9 cellular contexts compared by ENCODE assay signal in the genomic region with DNA sequence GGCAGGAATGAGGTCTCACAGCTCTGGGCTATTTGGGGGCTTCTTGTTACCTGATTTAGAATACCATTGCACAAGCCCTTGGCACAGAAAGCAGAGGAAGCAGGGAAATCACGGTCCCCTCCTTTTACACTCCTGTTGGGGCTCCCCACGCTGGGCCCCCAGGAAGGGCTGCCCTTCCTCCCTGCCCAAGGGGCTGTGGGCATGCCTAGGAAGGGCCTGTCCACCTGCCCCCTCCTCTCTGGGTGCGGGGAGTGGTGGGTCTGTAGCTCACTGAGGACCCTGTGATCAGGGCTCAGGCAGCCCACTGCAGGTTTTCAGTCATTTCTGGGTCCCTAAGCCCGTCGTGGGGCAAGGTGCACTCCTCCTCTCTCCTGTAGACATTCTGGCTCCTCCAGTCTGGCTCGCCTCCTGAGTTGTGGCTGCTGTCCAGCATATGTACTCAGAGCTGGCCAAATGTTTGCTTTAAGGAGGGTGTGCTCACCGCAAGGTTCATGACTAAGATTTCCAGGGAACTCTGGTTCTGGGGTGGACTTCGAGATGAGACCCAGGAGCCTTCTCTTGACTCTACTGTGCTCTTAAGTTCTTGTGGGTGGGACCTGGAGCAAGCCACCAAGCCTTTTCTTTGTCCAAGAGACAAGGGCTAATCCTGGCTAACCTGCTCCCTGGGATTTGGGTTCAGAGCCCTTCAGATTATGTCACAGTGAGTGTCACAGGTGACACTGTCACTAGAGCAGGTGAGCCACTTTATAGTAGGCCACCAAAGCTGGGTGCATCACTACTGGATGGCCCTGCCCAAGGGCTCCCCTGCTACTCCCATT. TPM values are rescaled to one million over a fixed set of nuclear protein-coding genes. Genes with fewer than 3 reads are reported as not detected.
DNase-seq lines count a peak whose midpoint lies in the region; ATAC-seq and TF ChIP-seq lines count a peak whose summit lies in the region.
"Had no signal": no experiment of that assay in that cellular context is flagged by ENCODE, and none has a peak within 500 bp of the region (broad histone marks: within the 10 kb centered on the region; RNA-seq: fewer than 3 reads in every experiment).

No MANE protein-coding gene starts in this region.

- POLR2A ChIA-PET in WTC11 (lab: Charles Lee) = no interaction called here

- H3K9me3 ChIP-seq in left ventricle myocardium inferior (replicated peaks) = no peaks in the 10 kb centered on the region

- CTCF ChIA-PET in WTC11 (lab: Charles Lee) = interaction anchor here (0.6 kb wide), 1 partner anchor 94 kb away, joined by 3 read pairs; no protein-coding TSS in a partner anchor

- peaks cover 66% of the 10 kb centered on the region for H3K4me1 ChIP-seq in left ventricle myocardium inferior

- TF ChIP-seq CTCF in WTC11 (IDR thresholded peaks at IDR 0.05) = no peak
- no peak for TF ChIP-seq CTCF in left ventricle myocardium inferior (IDR thresholded peaks at IDR 0.05; ENCODE audit: borderline replicate concordance)
- no peak for TF ChIP-seq CTCF in GM10266 (IDR thresholded peaks at IDR 0.05; ENCODE audit: control insufficient read depth, insufficient read depth, low read depth, missing control alignments)

- peak overlapping the region; percentile 78 for H3K27ac ChIP-seq in left ventricle myocardium inferior (replicated peaks)

- no peak overlapping the region for H3K4me3 Mint-ChIP-seq in WTC11
- H3K4me3 Mint-ChIP-seq in stimulated activated memory B cell treated with anti-CD40 and anti-IgM and Interleukin-4, amounts not matched to agents 10 μg/mL and 1 μg/mL and 100 μg/mL, for 72 hours = no peak overlapping the region

- H3K27ac Mint-ChIP-seq in WTC11 = peak overlapping the region; percentile 64
- peak overlapping the region; percentile 19 for H3K27ac Mint-ChIP-seq in stimulated activated memory B cell treated with anti-CD40 and anti-IgM and Interleukin-4, amounts not matched to agents 10 μg/mL and 1 μg/mL and 100 μg/mL, for 72 hours

- peak; percentile 94 for DNase-seq in HCEC 1CT
- DNase-seq in WTC11 (ENCODE audit: low spot score) = no peak
- DNase-seq in left ventricle myocardium inferior = peak; percentile 74
- DNase-seq in NCI-H2107 (lab: John Stamatoyannopoulos, UW) = no peak
- no peak for DNase-seq in GM10266 (ENCODE audit: extremely low spot score)
- DNase-seq in erythroblast (lab: John Stamatoyannopoulos, UW) = no peak

- intact Hi-C loops in left ventricle myocardium inferior (cut with micrococcal nuclease) = no loop called here

- peaks cover 13% of the 10 kb centered on the region for H3K36me3 ChIP-seq in left ventricle myocardium inferior

- peaks cover 33% of the 10 kb centered on the region for H3K36me3 Mint-ChIP-seq in WTC11
- peaks cover 28% of the 10 kb centered on the region for H3K36me3 Mint-ChIP-seq in stimulated activated memory B cell treated with anti-CD40 and anti-IgM and Interleukin-4, amounts not matched to agents 10 μg/mL and 1 μg/mL and 100 μg/mL, for 72 hours

- no peaks in the 10 kb centered on the region for H3K27me3 ChIP-seq in left ventricle myocardium inferior (ENCODE audit: low read depth)

- H3K27me3 Mint-ChIP-seq in WTC11 (ENCODE audit: low read depth) = no peaks in the 10 kb centered on the region
- no peaks in the 10 kb centered on the region for H3K27me3 Mint-ChIP-seq in stimulated activated memory B cell treated with anti-CD40 and anti-IgM and Interleukin-4, amounts not matched to agents 10 μg/mL and 1 μg/mL and 100 μg/mL, for 72 hours
- H3K27me3 Mint-ChIP-seq: IgD-negative memory B cell had no signal

- H3K9me3 Mint-ChIP-seq in WTC11 = no peaks in the 10 kb centered on the region
- H3K9me3 Mint-ChIP-seq in stimulated activated memory B cell treated with anti-CD40 and anti-IgM and Interleukin-4, amounts not matched to agents 10 μg/mL and 1 μg/mL and 100 μg/mL, for 72 hours = no peaks in the 10 kb centered on the region
- H3K9me3 Mint-ChIP-seq: IgD-negative memory B cell had no signal

- peaks cover 35% of the 10 kb centered on the region for H3K4me1 Mint-ChIP-seq in WTC11
- H3K4me1 Mint-ChIP-seq in stimulated activated memory B cell treated with anti-CD40 and anti-IgM and Interleukin-4, amounts not matched to agents 10 μg/mL and 1 μg/mL and 100 μg/mL, for 72 hours = peaks cover 31% of the 10 kb centered on the region

- H3K4me3 ChIP-seq in left ventricle myocardium inferior = no peak overlapping the region

- no peak for TF ChIP-seq POLR2A in erythroblast (IDR thresholded peaks at IDR 0.05; ENCODE audit: low read length)

- ATAC-seq in WTC11 (no peak), HG03196 (IDR thresholded peaks at IDR 0.05; ENCODE audit: unreplicated experiment) (no peak)
- no peak for ATAC-seq in stimulated activated memory B cell treated with anti-CD40 and anti-IgM and Interleukin-4, amounts not matched to agents 10 μg/mL and 1 μg/mL and 100 μg/mL, for 72 hours

TF ChIP-seq in WTC11, 78 proteins besides CTCF, POLR2A, EP300 and RAD21 (continues in another document):
- TF ChIP-seq, protein P1, sequence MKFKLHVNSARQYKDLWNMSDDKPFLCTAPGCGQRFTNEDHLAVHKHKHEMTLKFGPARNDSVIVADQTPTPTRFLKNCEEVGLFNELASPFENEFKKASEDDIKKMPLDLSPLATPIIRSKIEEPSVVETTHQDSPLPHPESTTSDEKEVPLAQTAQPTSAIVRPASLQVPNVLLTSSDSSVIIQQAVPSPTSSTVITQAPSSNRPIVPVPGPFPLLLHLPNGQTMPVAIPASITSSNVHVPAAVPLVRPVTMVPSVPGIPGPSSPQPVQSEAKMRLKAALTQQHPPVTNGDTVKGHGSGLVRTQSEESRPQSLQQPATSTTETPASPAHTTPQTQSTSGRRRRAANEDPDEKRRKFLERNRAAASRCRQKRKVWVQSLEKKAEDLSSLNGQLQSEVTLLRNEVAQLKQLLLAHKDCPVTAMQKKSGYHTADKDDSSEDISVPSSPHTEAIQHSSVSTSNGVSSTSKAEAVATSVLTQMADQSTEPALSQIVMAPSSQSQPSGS (CRISPR knock-in tag; IDR thresholded peaks at IDR 0.05; ENCODE audit: borderline replicate concordance, low read depth) = no peak
- TF ChIP-seq ZNF138 (CRISPR knock-in tag; conservative IDR thresholded peaks at IDR 0.05) (no peak), SMAD3 (CRISPR knock-in tag; IDR thresholded peaks at IDR 0.05; ENCODE audit: borderline replicate concordance) (no peak)
- TF ChIP-seq, protein P2, sequence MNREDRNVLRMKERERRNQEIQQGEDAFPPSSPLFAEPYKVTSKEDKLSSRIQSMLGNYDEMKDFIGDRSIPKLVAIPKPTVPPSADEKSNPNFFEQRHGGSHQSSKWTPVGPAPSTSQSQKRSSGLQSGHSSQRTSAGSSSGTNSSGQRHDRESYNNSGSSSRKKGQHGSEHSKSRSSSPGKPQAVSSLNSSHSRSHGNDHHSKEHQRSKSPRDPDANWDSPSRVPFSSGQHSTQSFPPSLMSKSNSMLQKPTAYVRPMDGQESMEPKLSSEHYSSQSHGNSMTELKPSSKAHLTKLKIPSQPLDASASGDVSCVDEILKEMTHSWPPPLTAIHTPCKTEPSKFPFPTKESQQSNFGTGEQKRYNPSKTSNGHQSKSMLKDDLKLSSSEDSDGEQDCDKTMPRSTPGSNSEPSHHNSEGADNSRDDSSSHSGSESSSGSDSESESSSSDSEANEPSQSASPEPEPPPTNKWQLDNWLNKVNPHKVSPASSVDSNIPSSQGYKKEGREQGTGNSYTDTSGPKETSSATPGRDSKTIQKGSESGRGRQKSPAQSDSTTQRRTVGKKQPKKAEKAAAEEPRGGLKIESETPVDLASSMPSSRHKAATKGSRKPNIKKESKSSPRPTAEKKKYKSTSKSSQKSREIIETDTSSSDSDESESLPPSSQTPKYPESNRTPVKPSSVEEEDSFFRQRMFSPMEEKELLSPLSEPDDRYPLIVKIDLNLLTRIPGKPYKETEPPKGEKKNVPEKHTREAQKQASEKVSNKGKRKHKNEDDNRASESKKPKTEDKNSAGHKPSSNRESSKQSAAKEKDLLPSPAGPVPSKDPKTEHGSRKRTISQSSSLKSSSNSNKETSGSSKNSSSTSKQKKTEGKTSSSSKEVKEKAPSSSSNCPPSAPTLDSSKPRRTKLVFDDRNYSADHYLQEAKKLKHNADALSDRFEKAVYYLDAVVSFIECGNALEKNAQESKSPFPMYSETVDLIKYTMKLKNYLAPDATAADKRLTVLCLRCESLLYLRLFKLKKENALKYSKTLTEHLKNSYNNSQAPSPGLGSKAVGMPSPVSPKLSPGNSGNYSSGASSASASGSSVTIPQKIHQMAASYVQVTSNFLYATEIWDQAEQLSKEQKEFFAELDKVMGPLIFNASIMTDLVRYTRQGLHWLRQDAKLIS (CRISPR knock-in tag; IDR thresholded peaks at IDR 0.05; ENCODE audit: borderline replicate concordance) = no peak
- TF ChIP-seq, protein P3, sequence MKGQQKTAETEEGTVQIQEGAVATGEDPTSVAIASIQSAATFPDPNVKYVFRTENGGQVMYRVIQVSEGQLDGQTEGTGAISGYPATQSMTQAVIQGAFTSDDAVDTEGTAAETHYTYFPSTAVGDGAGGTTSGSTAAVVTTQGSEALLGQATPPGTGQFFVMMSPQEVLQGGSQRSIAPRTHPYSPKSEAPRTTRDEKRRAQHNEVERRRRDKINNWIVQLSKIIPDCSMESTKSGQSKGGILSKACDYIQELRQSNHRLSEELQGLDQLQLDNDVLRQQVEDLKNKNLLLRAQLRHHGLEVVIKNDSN (CRISPR knock-in tag; IDR thresholded peaks at IDR 0.05) = no peak
- TF ChIP-seq, protein P4, sequence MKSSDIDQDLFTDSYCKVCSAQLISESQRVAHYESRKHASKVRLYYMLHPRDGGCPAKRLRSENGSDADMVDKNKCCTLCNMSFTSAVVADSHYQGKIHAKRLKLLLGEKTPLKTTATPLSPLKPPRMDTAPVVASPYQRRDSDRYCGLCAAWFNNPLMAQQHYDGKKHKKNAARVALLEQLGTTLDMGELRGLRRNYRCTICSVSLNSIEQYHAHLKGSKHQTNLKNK (CRISPR knock-in tag; IDR thresholded peaks at IDR 0.05) = no peak
- TF ChIP-seq, protein P5, sequence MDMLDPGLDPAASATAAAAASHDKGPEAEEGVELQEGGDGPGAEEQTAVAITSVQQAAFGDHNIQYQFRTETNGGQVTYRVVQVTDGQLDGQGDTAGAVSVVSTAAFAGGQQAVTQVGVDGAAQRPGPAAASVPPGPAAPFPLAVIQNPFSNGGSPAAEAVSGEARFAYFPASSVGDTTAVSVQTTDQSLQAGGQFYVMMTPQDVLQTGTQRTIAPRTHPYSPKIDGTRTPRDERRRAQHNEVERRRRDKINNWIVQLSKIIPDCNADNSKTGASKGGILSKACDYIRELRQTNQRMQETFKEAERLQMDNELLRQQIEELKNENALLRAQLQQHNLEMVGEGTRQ (CRISPR knock-in tag; IDR thresholded peaks at IDR 0.05) = no peak

RNA-seq across cellular contexts. Expression of a gene that starts 56.0 kb away (rescaled TPM):
- total RNA-seq in WTC11 (2021) (0.20 TPM in 1 of 3 replicates, not detected in the others), left ventricle myocardium inferior (not detected)

Comparison
In these comparisons a context has a peak if more than half of its experiments do, and no peak if none do; other contexts are left out.
1. DNase-seq: peak in HCEC 1CT (single experiment) and left ventricle myocardium inferior (single experiment); none in WTC11 (single experiment), NCI-H2107 (single experiment), GM10266 (single experiment) and erythroblast (0 of 2).